In the genomic region with DNA sequence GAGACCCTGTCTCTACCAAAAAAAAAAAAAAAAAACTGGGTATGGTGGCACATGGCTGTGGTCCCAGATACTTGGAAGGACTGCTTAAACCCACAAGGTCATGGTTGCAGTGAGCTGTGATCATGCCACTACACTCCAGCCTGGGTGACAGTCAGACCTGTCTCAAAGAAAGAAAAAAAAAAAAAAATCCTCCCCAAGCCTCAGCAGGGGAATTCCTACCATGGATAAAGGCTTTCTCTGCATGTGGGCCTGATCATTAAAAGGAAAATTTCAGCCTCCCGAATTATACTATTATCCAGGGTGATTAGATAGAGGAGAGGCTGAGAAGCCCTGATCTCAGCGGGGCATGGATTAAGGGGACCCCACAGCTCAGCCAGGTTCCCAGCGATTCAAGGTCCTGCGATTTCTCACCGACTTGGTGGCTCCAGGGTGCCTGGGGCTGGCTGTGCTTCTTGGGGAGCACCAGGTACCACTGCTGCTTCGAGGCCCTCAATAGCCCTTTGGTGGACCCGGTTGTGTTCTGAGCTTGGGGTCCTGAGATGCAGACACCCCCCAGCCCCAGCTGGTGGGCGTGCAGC, we compare ENCODE assay signal across 11 cellular contexts. TPM values are rescaled to one million over a fixed set of nuclear protein-coding genes. Genes with fewer than 3 reads are reported as not detected.
DNase-seq lines count a peak whose midpoint lies in the region; ATAC-seq, FAIRE-seq and TF ChIP-seq lines count a peak whose summit lies in the region.
"Had no signal": no experiment of that assay in that cellular context is flagged by ENCODE, and none has a peak within 500 bp of the region (broad histone marks: within the 10 kb centered on the region; RNA-seq: fewer than 3 reads in every experiment).

No MANE protein-coding gene starts in this region.

- no peak overlapping the region for H3K4me3 Mint-ChIP-seq in activated CD4-positive, alpha-beta memory T cell treated with anti-CD3 and anti-CD28 coated beads for 36 hours
- no peak overlapping the region for H3K4me3 Mint-ChIP-seq in activated CD4-positive, alpha-beta memory T cell treated with anti-CD3 and anti-CD28 coated beads, Interleukin-2, amount 10 ng/mL, durations not matched to agents 7 days and 5 days
- H3K4me3 Mint-ChIP-seq in activated CD8-positive, alpha-beta T cell treated with anti-CD3 and anti-CD28 coated beads, Interleukin-2, amount 10 ng/mL, durations not matched to agents 7 days and 5 days, result peak overlapping the region; percentile 28

- H3K9me3 Mint-ChIP-seq in activated CD4-positive, alpha-beta memory T cell treated with anti-CD3 and anti-CD28 coated beads for 36 hours, result no peaks in the 10 kb centered on the region
- H3K9me3 Mint-ChIP-seq in activated CD4-positive, alpha-beta memory T cell treated with anti-CD3 and anti-CD28 coated beads, Interleukin-2, amount 10 ng/mL, durations not matched to agents 7 days and 5 days, result no peaks in the 10 kb centered on the region
- H3K9me3 Mint-ChIP-seq in activated CD8-positive, alpha-beta T cell treated with anti-CD3 and anti-CD28 coated beads, Interleukin-2, amount 10 ng/mL, durations not matched to agents 7 days and 5 days (ENCODE audit: insufficient read depth), result no peaks in the 10 kb centered on the region

- peak; percentile 49 for DNase-seq in activated CD4-positive, alpha-beta memory T cell treated with anti-CD3 and anti-CD28 coated beads for 36 hours
- DNase-seq in activated CD4-positive, alpha-beta memory T cell treated with anti-CD3 and anti-CD28 coated beads, Interleukin-2, amount 10 ng/mL, durations not matched to agents 7 days and 5 days, result no peak
- no peak for DNase-seq in activated CD8-positive, alpha-beta T cell treated with anti-CD3 and anti-CD28 coated beads, Interleukin-2, amount 10 ng/mL, durations not matched to agents 7 days and 5 days
- DNase-seq in substantia nigra (lab: John Stamatoyannopoulos, UW) (no peak), NCI-H2227 treated with DMSO at 0.1 percent for 48 hours (lab: John Stamatoyannopoulos, UW) (no peak), NCI-H2107 (lab: John Stamatoyannopoulos, UW) (no peak), D721Med (ENCODE audit: insufficient read length, low spot score) (no peak)
- DNase-seq: NCI-H1694, testis had no signal

- peak overlapping the region; percentile 83 for H3K27ac ChIP-seq in substantia nigra (ENCODE audit: low read depth, low read length, poor library complexity, severe bottlenecking)

- peak overlapping the region; percentile 76 for H3K9ac ChIP-seq in iPS-15b (ENCODE audit: low read depth, low read length)

- peaks cover 48% of the 10 kb centered on the region for H3K4me1 ChIP-seq in iPS-15b (ENCODE audit: control insufficient read depth, insufficient read depth, low read length)

- no peaks in the 10 kb centered on the region for H3K9me3 ChIP-seq in iPS-15b (ENCODE audit: control insufficient read depth, insufficient read depth, low read length)
- H3K9me3 ChIP-seq: testis had no signal

- H3K27ac Mint-ChIP-seq in activated CD4-positive, alpha-beta memory T cell treated with anti-CD3 and anti-CD28 coated beads for 36 hours, result peak overlapping the region; percentile 79
- H3K27ac Mint-ChIP-seq in activated CD4-positive, alpha-beta memory T cell treated with anti-CD3 and anti-CD28 coated beads, Interleukin-2, amount 10 ng/mL, durations not matched to agents 7 days and 5 days, result no peak overlapping the region
- H3K27ac Mint-ChIP-seq in activated CD8-positive, alpha-beta T cell treated with anti-CD3 and anti-CD28 coated beads, Interleukin-2, amount 10 ng/mL, durations not matched to agents 7 days and 5 days, result peak overlapping the region; percentile 91

- H3K36me3 ChIP-seq in iPS-15b (ENCODE audit: control insufficient read depth, insufficient read depth, low read length), result peaks cover 2% of the 10 kb centered on the region

- POLR2A ChIA-PET in activated CD4-positive, alpha-beta memory T cell treated with anti-CD3 and anti-CD28 coated beads for 36 hours (lab: Charles Lee), result interaction anchor here (0.6 to 1.8 kb wide), 4 partner anchors 24 to 146 kb away, joined by 3 to 6 read pairs (median 3); no protein-coding TSS in a partner anchor
- POLR2A ChIA-PET in activated CD4-positive, alpha-beta memory T cell treated with anti-CD3 and anti-CD28 coated beads, Interleukin-2, amount 10 ng/mL, durations not matched to agents 7 days and 5 days (lab: Charles Lee), result interaction anchor here (11.9 to 16.8 kb wide), 2 partner anchors 18 to 36 kb away, joined by 237 to 257 read pairs; no protein-coding TSS in a partner anchor
- POLR2A ChIA-PET in activated CD8-positive, alpha-beta T cell treated with anti-CD3 and anti-CD28 coated beads, Interleukin-2, amount 10 ng/mL, durations not matched to agents 7 days and 5 days (lab: Charles Lee), result interaction anchor here (0.8 to 5.1 kb wide), 5 partner anchors 19 to 275 kb away, joined by 3 to 22 read pairs (median 5); a partner anchor contains a TSS

- no peak for FAIRE-seq in D721Med (lab: Jason Lieb, UNC)
- FAIRE-seq: islet of Langerhans had no signal

- intact Hi-C loops in activated CD4-positive, alpha-beta memory T cell treated with anti-CD3 and anti-CD28 coated beads for 36 hours (cut with micrococcal nuclease), result no loop called here

- H3K27me3 ChIP-seq in iPS-15b (ENCODE audit: control insufficient read depth, insufficient read depth, low read length), result no peaks in the 10 kb centered on the region
- H3K27me3 ChIP-seq: testis had no signal

- peaks cover 25% of the 10 kb centered on the region for H3K36me3 Mint-ChIP-seq in activated CD4-positive, alpha-beta memory T cell treated with anti-CD3 and anti-CD28 coated beads for 36 hours
- peaks cover 15% of the 10 kb centered on the region for H3K36me3 Mint-ChIP-seq in activated CD4-positive, alpha-beta memory T cell treated with anti-CD3 and anti-CD28 coated beads, Interleukin-2, amount 10 ng/mL, durations not matched to agents 7 days and 5 days (ENCODE audit: low read depth)
- H3K36me3 Mint-ChIP-seq in activated CD8-positive, alpha-beta T cell treated with anti-CD3 and anti-CD28 coated beads, Interleukin-2, amount 10 ng/mL, durations not matched to agents 7 days and 5 days (ENCODE audit: low read depth), result peaks cover 50% of the 10 kb centered on the region

- ATAC-seq in activated CD8-positive, alpha-beta T cell treated with anti-CD3 and anti-CD28 coated beads, Interleukin-2, amount 10 ng/mL, durations not matched to agents 7 days and 5 days, result no peak

- CTCF ChIA-PET in activated CD4-positive, alpha-beta memory T cell treated with anti-CD3 and anti-CD28 coated beads for 36 hours (lab: Charles Lee), result interaction anchor here (1.2 to 25.7 kb wide), 3 partner anchors 8 to 36 kb away, joined by 4 to 1161 read pairs (median 58); no protein-coding TSS in a partner anchor
- CTCF ChIA-PET in activated CD4-positive, alpha-beta memory T cell treated with anti-CD3 and anti-CD28 coated beads, Interleukin-2, amount 10 ng/mL, durations not matched to agents 7 days and 5 days (lab: Charles Lee), result interaction anchor here (1.4 to 4.3 kb wide), 4 partner anchors 13 to 46 kb away, joined by 3 to 20 read pairs (median 8); no protein-coding TSS in a partner anchor
- CTCF ChIA-PET in activated CD8-positive, alpha-beta T cell treated with anti-CD3 and anti-CD28 coated beads, Interleukin-2, amount 10 ng/mL, durations not matched to agents 7 days and 5 days (lab: Charles Lee), result interaction anchor here (1.3 to 24.7 kb wide), 8 partner anchors 10 to 39 kb away, joined by 3 to 1088 read pairs (median 9); no protein-coding TSS in a partner anchor

- no peak for TF ChIP-seq CTCF in D721Med (IDR thresholded peaks at IDR 0.05; ENCODE audit: insufficient read depth, missing control alignments)

- H3K4me1 Mint-ChIP-seq in activated CD4-positive, alpha-beta memory T cell treated with anti-CD3 and anti-CD28 coated beads for 36 hours (ENCODE audit: low read depth), result peaks cover 79% of the 10 kb centered on the region
- H3K4me1 Mint-ChIP-seq in activated CD4-positive, alpha-beta memory T cell treated with anti-CD3 and anti-CD28 coated beads, Interleukin-2, amount 10 ng/mL, durations not matched to agents 7 days and 5 days, result peaks cover 71% of the 10 kb centered on the region
- peaks cover 77% of the 10 kb centered on the region for H3K4me1 Mint-ChIP-seq in activated CD8-positive, alpha-beta T cell treated with anti-CD3 and anti-CD28 coated beads, Interleukin-2, amount 10 ng/mL, durations not matched to agents 7 days and 5 days (ENCODE audit: low read depth)

- H3K4me3 ChIP-seq in iPS-15b (ENCODE audit: low read depth, low read length), result no peak overlapping the region
- H3K4me3 ChIP-seq: testis had no signal

- no peaks in the 10 kb centered on the region for H3K27me3 Mint-ChIP-seq in activated CD4-positive, alpha-beta memory T cell treated with anti-CD3 and anti-CD28 coated beads for 36 hours
- H3K27me3 Mint-ChIP-seq in activated CD4-positive, alpha-beta memory T cell treated with anti-CD3 and anti-CD28 coated beads, Interleukin-2, amount 10 ng/mL, durations not matched to agents 7 days and 5 days, result no peaks in the 10 kb centered on the region
- no peaks in the 10 kb centered on the region for H3K27me3 Mint-ChIP-seq in activated CD8-positive, alpha-beta T cell treated with anti-CD3 and anti-CD28 coated beads, Interleukin-2, amount 10 ng/mL, durations not matched to agents 7 days and 5 days (ENCODE audit: low read depth)

RNA-seq across cellular contexts. Expression of a gene that starts 5.6 kb away (rescaled TPM):
- 10 to 100 TPM; 32.6 to 34.2 TPM for total RNA-seq in activated CD4-positive, alpha-beta memory T cell treated with anti-CD3 and anti-CD28 coated beads for 36 hours
- total RNA-seq in activated CD4-positive, alpha-beta memory T cell treated with anti-CD3 and anti-CD28 coated beads, Interleukin-2, amount 10 ng/mL, durations not matched to agents 7 days and 5 days, result 10 to 100 TPM; 18.8 to 20.2 TPM
- 10 to 100 TPM; 49.9 to 50.9 TPM for total RNA-seq in activated CD8-positive, alpha-beta T cell treated with anti-CD3 and anti-CD28 coated beads, Interleukin-2, amount 10 ng/mL, durations not matched to agents 7 days and 5 days

RNA-seq across cellular contexts. Expression of a gene that starts 42.4 kb away (rescaled TPM):
- 1 to 10 TPM; 1.4 to 2.2 TPM for total RNA-seq in activated CD4-positive, alpha-beta memory T cell treated with anti-CD3 and anti-CD28 coated beads for 36 hours
- under 1 TPM; 0.93 to 0.98 TPM for total RNA-seq in activated CD4-positive, alpha-beta memory T cell treated with anti-CD3 and anti-CD28 coated beads, Interleukin-2, amount 10 ng/mL, durations not matched to agents 7 days and 5 days
- total RNA-seq in activated CD8-positive, alpha-beta T cell treated with anti-CD3 and anti-CD28 coated beads, Interleukin-2, amount 10 ng/mL, durations not matched to agents 7 days and 5 days, result 1 to 10 TPM; 1.1 to 1.7 TPM
